ENCODE assay signal across 7 cellular contexts in the genomic region with DNA sequence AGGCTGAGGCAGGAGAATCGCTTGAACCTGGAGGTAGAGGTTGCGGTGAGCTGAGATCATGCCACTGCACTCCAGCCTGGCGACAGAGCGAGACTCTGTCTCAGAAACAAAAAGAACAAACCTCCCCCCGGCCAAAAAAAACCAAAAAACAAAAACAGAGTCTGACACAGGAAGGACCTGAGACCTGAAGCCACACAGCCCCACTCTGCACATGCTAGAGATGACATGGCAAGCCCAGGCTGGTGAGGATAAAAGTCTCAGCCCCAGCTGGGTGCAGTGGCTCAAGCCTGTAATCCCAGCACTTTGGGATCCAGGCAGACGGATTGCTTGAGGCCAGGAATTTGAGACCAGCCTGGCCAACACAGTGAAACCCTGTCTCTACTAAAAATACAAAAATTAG.
DNase-seq lines count a peak whose midpoint lies in the region; ATAC-seq and TF ChIP-seq lines count a peak whose summit lies in the region.
"Not testable (repeated sequence)": the region's sequence is repeated elsewhere in the genome, so short reads cannot be mapped to it uniquely, and the experiment has no call there.

No MANE protein-coding gene starts in this region.

- not testable (repeated sequence) for TF ChIP-seq CTCF in HFFc6 (IDR thresholded peaks at IDR 0.05); RWPE1 (conservative IDR thresholded peaks at IDR 0.05; ENCODE audit: low read depth)

- not testable (repeated sequence) for H3K9me3 Mint-ChIP-seq in HFFc6; activated CD8-positive, alpha-beta memory T cell treated with anti-CD3 and anti-CD28 coated beads, Interleukin-2, amount 10 ng/mL, durations not matched to agents 7 days and 5 days (ENCODE audit: low read depth); activated naive CD8-positive, alpha-beta T cell treated with anti-CD3 and anti-CD28 coated beads, Interleukin-2, amount 10 ng/mL, durations not matched to agents 7 days and 5 days; immature natural killer cell

- POLR2A ChIA-PET in RWPE1 (lab: Yijun Ruan, JAX; ENCODE audit: low non-redundant PET); activated naive CD8-positive, alpha-beta T cell treated with anti-CD3 and anti-CD28 coated beads, Interleukin-2, amount 10 ng/mL, durations not matched to agents 7 days and 5 days (lab: Charles Lee): not testable (repeated sequence)

- H3K27ac ChIP-seq in BLaER1 (0 out of 2 replicates have a peak overlapping the region, but pooled peaks have one; percentile 19), RWPE1 (peak overlapping the region; percentile 51)

- H3K36me3 ChIP-seq in BLaER1: peaks cover 93% of the 10 kb centered on the region

- H4K20me1 ChIP-seq in BLaER1: peaks cover 100% of the 10 kb centered on the region

- not testable (repeated sequence) for H3K4me3 ChIP-seq in BLaER1

- H3K27ac Mint-ChIP-seq in HFFc6 (0 out of 2 replicates have a peak overlapping the region, but pooled peaks have one; percentile 31), immature natural killer cell (peak overlapping the region in 5 of 6 donors; percentile 55 to 76 (median 68))
- peak overlapping the region; percentile 69 for H3K27ac Mint-ChIP-seq in activated CD8-positive, alpha-beta memory T cell treated with anti-CD3 and anti-CD28 coated beads, Interleukin-2, amount 10 ng/mL, durations not matched to agents 7 days and 5 days
- H3K27ac Mint-ChIP-seq in activated naive CD8-positive, alpha-beta T cell treated with anti-CD3 and anti-CD28 coated beads, Interleukin-2, amount 10 ng/mL, durations not matched to agents 7 days and 5 days: not testable (repeated sequence)

- not testable (repeated sequence) for H3K9me3 ChIP-seq in BLaER1

- not testable (repeated sequence) for H3K4me3 Mint-ChIP-seq in HFFc6; activated CD8-positive, alpha-beta memory T cell treated with anti-CD3 and anti-CD28 coated beads, Interleukin-2, amount 10 ng/mL, durations not matched to agents 7 days and 5 days; activated naive CD8-positive, alpha-beta T cell treated with anti-CD3 and anti-CD28 coated beads, Interleukin-2, amount 10 ng/mL, durations not matched to agents 7 days and 5 days; immature natural killer cell

- H3K4me1 Mint-ChIP-seq in HFFc6 (ENCODE audit: low read depth): peaks cover 32% of the 10 kb centered on the region
- peaks cover 38% of the 10 kb centered on the region for H3K4me1 Mint-ChIP-seq in activated CD8-positive, alpha-beta memory T cell treated with anti-CD3 and anti-CD28 coated beads, Interleukin-2, amount 10 ng/mL, durations not matched to agents 7 days and 5 days
- H3K4me1 Mint-ChIP-seq in activated naive CD8-positive, alpha-beta T cell treated with anti-CD3 and anti-CD28 coated beads, Interleukin-2, amount 10 ng/mL, durations not matched to agents 7 days and 5 days: peaks cover 12% of the 10 kb centered on the region
- H3K4me1 Mint-ChIP-seq in immature natural killer cell: peaks cover 0 to 13% of the 10 kb centered on the region in 2 donors

- H3K9ac ChIP-seq in BLaER1: not testable (repeated sequence)

- ATAC-seq in activated CD8-positive, alpha-beta memory T cell treated with anti-CD3 and anti-CD28 coated beads, Interleukin-2, amount 10 ng/mL, durations not matched to agents 7 days and 5 days: peak; percentile 75
- ATAC-seq in activated naive CD8-positive, alpha-beta T cell treated with anti-CD3 and anti-CD28 coated beads, Interleukin-2, amount 10 ng/mL, durations not matched to agents 7 days and 5 days (ENCODE audit: low read depth): peak; percentile 46

- not testable (repeated sequence) for H3K27me3 ChIP-seq in BLaER1

- not testable (repeated sequence) for H3K27me3 Mint-ChIP-seq in HFFc6 (ENCODE audit: insufficient read depth); activated CD8-positive, alpha-beta memory T cell treated with anti-CD3 and anti-CD28 coated beads, Interleukin-2, amount 10 ng/mL, durations not matched to agents 7 days and 5 days; activated naive CD8-positive, alpha-beta T cell treated with anti-CD3 and anti-CD28 coated beads, Interleukin-2, amount 10 ng/mL, durations not matched to agents 7 days and 5 days; immature natural killer cell (ENCODE audit: low read depth in 3 of 3)

- peaks cover 49% of the 10 kb centered on the region for H3K4me1 ChIP-seq in BLaER1

- peaks cover 21% of the 10 kb centered on the region for H3K36me3 Mint-ChIP-seq in HFFc6 (ENCODE audit: low read depth)
- H3K36me3 Mint-ChIP-seq in activated CD8-positive, alpha-beta memory T cell treated with anti-CD3 and anti-CD28 coated beads, Interleukin-2, amount 10 ng/mL, durations not matched to agents 7 days and 5 days; activated naive CD8-positive, alpha-beta T cell treated with anti-CD3 and anti-CD28 coated beads, Interleukin-2, amount 10 ng/mL, durations not matched to agents 7 days and 5 days; immature natural killer cell: not testable (repeated sequence)

- 0 out of 2 replicates have a peak overlapping the region, but pooled peaks have one; percentile 44 for H3K4me2 ChIP-seq in BLaER1

- DNase-seq in ELF-1 (ENCODE audit: low read depth, low spot score): peak; percentile 20
- not testable (repeated sequence) for DNase-seq in HFFc6; RWPE1 (ENCODE audit: low spot score); activated naive CD8-positive, alpha-beta T cell treated with anti-CD3 and anti-CD28 coated beads, Interleukin-2, amount 10 ng/mL, durations not matched to agents 7 days and 5 days
- DNase-seq in activated CD8-positive, alpha-beta memory T cell treated with anti-CD3 and anti-CD28 coated beads, Interleukin-2, amount 10 ng/mL, durations not matched to agents 7 days and 5 days: peak; percentile 67
- peak; percentile 7 to 45 (median 12) for DNase-seq in immature natural killer cell

- CTCF ChIA-PET in RWPE1 (lab: Yijun Ruan, JAX): interaction anchor here (1.0 kb wide), 1 partner anchor 10 kb away, joined by 4 read pairs; no protein-coding TSS in a partner anchor
- CTCF ChIA-PET in activated CD8-positive, alpha-beta memory T cell treated with anti-CD3 and anti-CD28 coated beads, Interleukin-2, amount 10 ng/mL, durations not matched to agents 7 days and 5 days (lab: Charles Lee): interaction anchor here (1.0 to 1.7 kb wide), 5 partner anchors 19 to 80 kb away, joined by 3 to 7 read pairs (median 4); no protein-coding TSS in a partner anchor
